2 cellular contexts compared by ENCODE assay signal in genomic region chr5:150612905-150613670, GRCh38.
A peak's percentile ranks its signal among the peaks of the same experiment; 100 is the strongest.
TF ChIP-seq lines count a peak whose summit lies in the region.

No MANE protein-coding gene starts in this region.

TF ChIP-seq in liver, 16 proteins besides CTCF, POLR2A, EP300 and RAD21:
- TF ChIP-seq HNF4A (conservative IDR thresholded peaks at IDR 0.05) = peak in 1 of 2 donors; percentile 2
- TF ChIP-seq YY1 (IDR thresholded peaks at IDR 0.05) = no peak
- TF ChIP-seq, protein P1, sequence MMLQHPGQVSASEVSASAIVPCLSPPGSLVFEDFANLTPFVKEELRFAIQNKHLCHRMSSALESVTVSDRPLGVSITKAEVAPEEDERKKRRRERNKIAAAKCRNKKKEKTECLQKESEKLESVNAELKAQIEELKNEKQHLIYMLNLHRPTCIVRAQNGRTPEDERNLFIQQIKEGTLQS (IDR thresholded peaks at IDR 0.05) = no peak
- TF ChIP-seq TAF1 (conservative IDR thresholded peaks at IDR 0.05) = no peak

TF ChIP-seq in HepG2, 621 proteins besides CTCF, POLR2A, EP300 and RAD21:
- TF ChIP-seq TAF1 (CRISPR knock-in tag; IDR thresholded peaks at IDR 0.05) (no peak), CBFB (CRISPR knock-in tag; IDR thresholded peaks at IDR 0.05) (no peak), FOXA1 (IDR thresholded peaks at IDR 0.05) (no peak), FOXA1 (CRISPR knock-in tag; IDR thresholded peaks at IDR 0.05) (no peak), MAFF (IDR thresholded peaks at IDR 0.05; ENCODE audit: low read depth, low read length) (no peak), ZNF607 (CRISPR knock-in tag; IDR thresholded peaks at IDR 0.05; ENCODE audit: borderline replicate concordance) (no peak), ELF3 (CRISPR knock-in tag; IDR thresholded peaks at IDR 0.05) (no peak), ZNF567 (CRISPR knock-in tag; IDR thresholded peaks at IDR 0.05; ENCODE audit: borderline replicate concordance) (no peak), FOXA3 (CRISPR knock-in tag; IDR thresholded peaks at IDR 0.05) (no peak), ZNF484 (CRISPR knock-in tag; IDR thresholded peaks at IDR 0.05; ENCODE audit: borderline replicate concordance, low read depth) (no peak), SP1 (IDR thresholded peaks at IDR 0.05) (no peak), SP1 (CRISPR knock-in tag; IDR thresholded peaks at IDR 0.05) (no peak), MAZ (IDR thresholded peaks at IDR 0.05; ENCODE audit: borderline replicate concordance, low read depth, low read length) (no peak), MAZ (CRISPR knock-in tag; IDR thresholded peaks at IDR 0.05; ENCODE audit: low read depth) (no peak), ZNF720 (CRISPR knock-in tag; IDR thresholded peaks at IDR 0.05) (no peak), ZKSCAN8 (CRISPR knock-in tag; IDR thresholded peaks at IDR 0.05; ENCODE audit: borderline replicate concordance) (no peak), ZNF7 (CRISPR knock-in tag; IDR thresholded peaks at IDR 0.05) (no peak), ESRRA (CRISPR knock-in tag; IDR thresholded peaks at IDR 0.05; ENCODE audit: low read depth) (no peak), CCDC6 (CRISPR knock-in tag; IDR thresholded peaks at IDR 0.05) (no peak)
- TF ChIP-seq, protein P1 (CRISPR knock-in tag; IDR thresholded peaks at IDR 0.05) = no peak
